ENCODE assay signal across 6 cellular contexts in genomic region chr22:22979954-22980353, GRCh38.
"Had no signal": no experiment of that assay in that cellular context is flagged by ENCODE, and none has a peak within 500 bp of the region (broad histone marks: within the 10 kb centered on the region; RNA-seq: fewer than 3 reads in every experiment).

No MANE protein-coding gene starts in this region.

- DNase-seq: GDM1, GF-D8 had no signal

- H3K4me3 ChIP-seq: GM12878 had no signal

- FAIRE-seq: G401.6, GM12878, GM12892, GM19239 had no signal

- ATAC-seq: GM12878 had no signal
